Comparison of ENCODE assay signal across 19 cellular contexts in the genomic region with DNA sequence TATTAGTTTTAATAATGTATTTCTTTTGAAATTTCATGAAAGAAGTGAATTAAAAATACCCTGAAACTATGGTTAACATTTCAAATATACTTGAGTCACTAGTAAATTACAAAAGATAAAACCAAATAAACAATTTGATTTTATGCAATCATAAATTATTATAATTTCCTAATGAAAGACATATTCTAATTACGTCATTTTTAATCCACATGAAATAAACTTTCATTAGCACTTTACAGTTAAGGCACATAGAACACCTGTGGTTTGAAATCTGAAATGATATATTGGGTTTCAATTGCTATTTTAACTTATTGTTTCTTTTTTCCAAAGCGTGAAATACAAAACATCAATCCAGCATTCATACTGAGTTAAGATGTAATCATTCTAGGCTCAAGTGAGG.
DNase-seq lines count a peak whose midpoint lies in the region; ATAC-seq, FAIRE-seq and TF ChIP-seq lines count a peak whose summit lies in the region.
"Had no signal": no experiment of that assay in that cellular context is flagged by ENCODE, and none has a peak within 500 bp of the region (broad histone marks: within the 10 kb centered on the region; RNA-seq: fewer than 3 reads in every experiment).

No MANE protein-coding gene starts in this region.

- no peaks in the 10 kb centered on the region for H3F3A ChIP-seq in neural cell (ENCODE audit: insufficient read depth, low read length, poor library complexity, severe bottlenecking)

- H3K36me3 ChIP-seq in HEK293 (ENCODE audit: control insufficient read depth in 2 of 2, insufficient read depth in 1 of 2, low read length in 2 of 2) (no peaks in the 10 kb centered on the region), neural cell (ENCODE audit: insufficient read depth, low read length) (no peaks in the 10 kb centered on the region)

- H3K79me2 ChIP-seq in neural cell (replicated peaks; ENCODE audit: insufficient read depth, low read length) = no peaks in the 10 kb centered on the region

- H4K20me1 ChIP-seq in neural cell (ENCODE audit: insufficient read depth) = no peaks in the 10 kb centered on the region

- TF ChIP-seq RAD21 in neural cell (conservative IDR thresholded peaks at IDR 0.05) = no peak

- no peak for TF ChIP-seq EP300 in neural cell (conservative IDR thresholded peaks at IDR 0.05; ENCODE audit: poor library complexity, severe bottlenecking)

- no peak overlapping the region for H3K4me2 ChIP-seq in neural cell (ENCODE audit: low read length)

- POLR2A ChIA-PET in HEK293 (lab: Yijun Ruan, JAX) = no interaction called here

- H3K9me2 ChIP-seq in neural cell (ENCODE audit: insufficient read depth, low read length) = no peaks in the 10 kb centered on the region

- ATAC-seq in HG03108 (IDR thresholded peaks at IDR 0.05; ENCODE audit: unreplicated experiment) = no peak
- ATAC-seq: K562 had no signal

- H3K9me3 ChIP-seq in HEK293 (ENCODE audit: control insufficient read depth, insufficient read depth, low read depth, low read length) = no peaks in the 10 kb centered on the region
- no peaks in the 10 kb centered on the region for H3K9me3 ChIP-seq in neural cell (ENCODE audit: low read length)

- H3K27me3 ChIP-seq in neural cell (ENCODE audit: insufficient read depth, low read depth, low read length) = no peaks in the 10 kb centered on the region

- peak overlapping the region; percentile 25 for H2AFZ ChIP-seq in neural cell (ENCODE audit: low read depth, low read length)

- H3K4me3 ChIP-seq in HEK293 (ENCODE audit: low read depth, low read length) = no peak overlapping the region
- no peak overlapping the region for H3K4me3 ChIP-seq in neural cell (ENCODE audit: low read length)
- H3K4me3 ChIP-seq: K562 had no signal

- H3K27ac ChIP-seq in HEK293 (ENCODE audit: extremely low read depth, low read depth, low read length) (no peak overlapping the region), neural cell (ENCODE audit: low read length) (no peak overlapping the region)
- H3K27ac ChIP-seq: C4-2B, HL-60 had no signal

- CTCF ChIA-PET in HEK293 (lab: Yijun Ruan, JAX) = no interaction called here

- H3K9ac ChIP-seq in neural cell (ENCODE audit: low read length) = no peak overlapping the region

- H3K4me1 ChIP-seq in HEK293 (ENCODE audit: control insufficient read depth, insufficient read depth, low read length) = no peaks in the 10 kb centered on the region

- TF ChIP-seq CTCF in D721Med (IDR thresholded peaks at IDR 0.05; ENCODE audit: insufficient read depth, missing control alignments) (no peak), HEK293 (tag by site-specific recombination; IDR thresholded peaks at IDR 0.05) (no peak), neural cell (IDR thresholded peaks at IDR 0.05; ENCODE audit: poor library complexity, severe bottlenecking) (no peak)

- FAIRE-seq in D721Med (lab: Jason Lieb, UNC) (peak; percentile 55), TTC549 (lab: Jason Lieb, UNC) (peak; percentile 33)
- FAIRE-seq: GM12891, GM19239, H1, K562 had no signal

- no peak for DNase-seq in D721Med (ENCODE audit: insufficient read length, low spot score)
- DNase-seq in AG08395 (ENCODE audit: low spot score) = no peak
- no peak for DNase-seq in T-helper 1 cell
- DNase-seq: ACHN; AML-193; CD4-positive, alpha-beta T cell; DMS79 treated with DMSO at 0.1 percent for 48 hours; H9; IMR-90 had no signal

TF ChIP-seq in HEK293, 187 proteins besides CTCF, POLR2A, EP300 and RAD21:
- TF ChIP-seq, protein P1, sequence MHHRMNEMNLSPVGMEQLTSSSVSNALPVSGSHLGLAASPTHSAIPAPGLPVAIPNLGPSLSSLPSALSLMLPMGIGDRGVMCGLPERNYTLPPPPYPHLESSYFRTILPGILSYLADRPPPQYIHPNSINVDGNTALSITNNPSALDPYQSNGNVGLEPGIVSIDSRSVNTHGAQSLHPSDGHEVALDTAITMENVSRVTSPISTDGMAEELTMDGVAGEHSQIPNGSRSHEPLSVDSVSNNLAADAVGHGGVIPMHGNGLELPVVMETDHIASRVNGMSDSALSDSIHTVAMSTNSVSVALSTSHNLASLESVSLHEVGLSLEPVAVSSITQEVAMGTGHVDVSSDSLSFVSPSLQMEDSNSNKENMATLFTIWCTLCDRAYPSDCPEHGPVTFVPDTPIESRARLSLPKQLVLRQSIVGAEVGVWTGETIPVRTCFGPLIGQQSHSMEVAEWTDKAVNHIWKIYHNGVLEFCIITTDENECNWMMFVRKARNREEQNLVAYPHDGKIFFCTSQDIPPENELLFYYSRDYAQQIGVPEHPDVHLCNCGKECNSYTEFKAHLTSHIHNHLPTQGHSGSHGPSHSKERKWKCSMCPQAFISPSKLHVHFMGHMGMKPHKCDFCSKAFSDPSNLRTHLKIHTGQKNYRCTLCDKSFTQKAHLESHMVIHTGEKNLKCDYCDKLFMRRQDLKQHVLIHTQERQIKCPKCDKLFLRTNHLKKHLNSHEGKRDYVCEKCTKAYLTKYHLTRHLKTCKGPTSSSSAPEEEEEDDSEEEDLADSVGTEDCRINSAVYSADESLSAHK (tag by site-specific recombination; IDR thresholded peaks at IDR 0.05) = no peak
- TF ChIP-seq, protein P2, sequence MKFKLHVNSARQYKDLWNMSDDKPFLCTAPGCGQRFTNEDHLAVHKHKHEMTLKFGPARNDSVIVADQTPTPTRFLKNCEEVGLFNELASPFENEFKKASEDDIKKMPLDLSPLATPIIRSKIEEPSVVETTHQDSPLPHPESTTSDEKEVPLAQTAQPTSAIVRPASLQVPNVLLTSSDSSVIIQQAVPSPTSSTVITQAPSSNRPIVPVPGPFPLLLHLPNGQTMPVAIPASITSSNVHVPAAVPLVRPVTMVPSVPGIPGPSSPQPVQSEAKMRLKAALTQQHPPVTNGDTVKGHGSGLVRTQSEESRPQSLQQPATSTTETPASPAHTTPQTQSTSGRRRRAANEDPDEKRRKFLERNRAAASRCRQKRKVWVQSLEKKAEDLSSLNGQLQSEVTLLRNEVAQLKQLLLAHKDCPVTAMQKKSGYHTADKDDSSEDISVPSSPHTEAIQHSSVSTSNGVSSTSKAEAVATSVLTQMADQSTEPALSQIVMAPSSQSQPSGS (tag by site-specific recombination; IDR thresholded peaks at IDR 0.05; ENCODE audit: low read depth) = 0 out of 2 replicates have a peak, but pooled peaks have one; percentile 40

TF ChIP-seq in neural cell, 6 proteins besides CTCF, POLR2A, EP300 and RAD21:
- TF ChIP-seq MXI1 (conservative IDR thresholded peaks at IDR 0.05; ENCODE audit: poor library complexity, severe bottlenecking) (no peak), EZH2 (IDR thresholded peaks at IDR 0.05; ENCODE audit: borderline replicate concordance, insufficient read depth, low read length, poor library complexity, severe bottlenecking) (no peak), POLR2AphosphoS5 (IDR thresholded peaks at IDR 0.05) (no peak), TAF1 (IDR thresholded peaks at IDR 0.05; ENCODE audit: low read depth) (no peak), SMC3 (conservative IDR thresholded peaks at IDR 0.05; ENCODE audit: poor library complexity) (no peak)
- TF ChIP-seq, protein P3, sequence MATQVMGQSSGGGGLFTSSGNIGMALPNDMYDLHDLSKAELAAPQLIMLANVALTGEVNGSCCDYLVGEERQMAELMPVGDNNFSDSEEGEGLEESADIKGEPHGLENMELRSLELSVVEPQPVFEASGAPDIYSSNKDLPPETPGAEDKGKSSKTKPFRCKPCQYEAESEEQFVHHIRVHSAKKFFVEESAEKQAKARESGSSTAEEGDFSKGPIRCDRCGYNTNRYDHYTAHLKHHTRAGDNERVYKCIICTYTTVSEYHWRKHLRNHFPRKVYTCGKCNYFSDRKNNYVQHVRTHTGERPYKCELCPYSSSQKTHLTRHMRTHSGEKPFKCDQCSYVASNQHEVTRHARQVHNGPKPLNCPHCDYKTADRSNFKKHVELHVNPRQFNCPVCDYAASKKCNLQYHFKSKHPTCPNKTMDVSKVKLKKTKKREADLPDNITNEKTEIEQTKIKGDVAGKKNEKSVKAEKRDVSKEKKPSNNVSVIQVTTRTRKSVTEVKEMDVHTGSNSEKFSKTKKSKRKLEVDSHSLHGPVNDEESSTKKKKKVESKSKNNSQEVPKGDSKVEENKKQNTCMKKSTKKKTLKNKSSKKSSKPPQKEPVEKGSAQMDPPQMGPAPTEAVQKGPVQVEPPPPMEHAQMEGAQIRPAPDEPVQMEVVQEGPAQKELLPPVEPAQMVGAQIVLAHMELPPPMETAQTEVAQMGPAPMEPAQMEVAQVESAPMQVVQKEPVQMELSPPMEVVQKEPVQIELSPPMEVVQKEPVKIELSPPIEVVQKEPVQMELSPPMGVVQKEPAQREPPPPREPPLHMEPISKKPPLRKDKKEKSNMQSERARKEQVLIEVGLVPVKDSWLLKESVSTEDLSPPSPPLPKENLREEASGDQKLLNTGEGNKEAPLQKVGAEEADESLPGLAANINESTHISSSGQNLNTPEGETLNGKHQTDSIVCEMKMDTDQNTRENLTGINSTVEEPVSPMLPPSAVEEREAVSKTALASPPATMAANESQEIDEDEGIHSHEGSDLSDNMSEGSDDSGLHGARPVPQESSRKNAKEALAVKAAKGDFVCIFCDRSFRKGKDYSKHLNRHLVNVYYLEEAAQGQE (IDR thresholded peaks at IDR 0.05; ENCODE audit: borderline replicate concordance) = no peak
TF ChIP-seq in neural cell: peak in this region for 0.
